In the genomic region with DNA sequence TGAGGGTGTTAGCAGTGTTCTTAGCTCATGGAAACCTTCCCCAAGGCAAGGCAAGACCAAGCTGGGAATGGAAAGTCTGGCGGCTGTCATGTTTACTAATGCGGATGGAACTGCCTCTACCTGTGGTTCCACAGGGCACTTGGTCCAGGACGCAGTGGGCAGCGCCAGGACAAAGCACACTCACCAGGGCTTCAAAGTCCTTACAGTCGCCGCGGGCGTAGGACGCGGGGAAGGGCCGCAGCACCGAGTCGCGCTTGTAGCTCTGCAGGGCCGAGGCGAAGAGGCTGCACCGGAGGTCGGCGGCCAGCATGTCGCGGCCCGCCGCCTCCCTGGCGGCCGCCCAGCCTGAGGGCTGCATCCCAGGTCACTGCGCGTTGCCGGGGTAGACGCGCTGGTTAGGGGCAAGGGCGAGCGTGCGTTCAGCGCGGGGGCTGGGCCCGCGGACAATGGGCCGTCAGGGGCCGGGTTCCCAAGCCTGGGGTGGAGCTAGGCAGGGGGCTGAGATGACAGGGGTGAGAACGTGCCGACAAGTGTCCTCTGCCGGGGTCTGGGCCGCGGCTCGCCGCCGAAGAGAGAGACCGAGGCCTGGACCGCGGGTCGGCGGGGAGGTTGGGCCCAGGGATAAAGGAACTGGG, we compare ENCODE assay signal across 1 cellular context.
TF ChIP-seq lines count a peak whose summit lies in the region.

No MANE protein-coding gene starts in this region.

TF ChIP-seq in A549, 52 proteins besides CTCF, POLR2A, EP300 and RAD21:
- TF ChIP-seq CBX2 (IDR thresholded peaks at IDR 0.05; ENCODE audit: borderline replicate concordance, low read depth): no peak
- TF ChIP-seq RNF2 (IDR thresholded peaks at IDR 0.05; ENCODE audit: borderline replicate concordance, low read depth): peak; percentile 85; the same call in 1 of the 2 replicates
- no peak for TF ChIP-seq EHF (CRISPR knock-in tag; IDR thresholded peaks at IDR 0.05)
- no peak for TF ChIP-seq FOSL2 (IDR thresholded peaks at IDR 0.05)
- TF ChIP-seq FOSL2 (CRISPR knock-in tag; IDR thresholded peaks at IDR 0.05): no peak
- TF ChIP-seq HEYL (CRISPR knock-in tag; IDR thresholded peaks at IDR 0.05): no peak
- TF ChIP-seq, protein P1, sequence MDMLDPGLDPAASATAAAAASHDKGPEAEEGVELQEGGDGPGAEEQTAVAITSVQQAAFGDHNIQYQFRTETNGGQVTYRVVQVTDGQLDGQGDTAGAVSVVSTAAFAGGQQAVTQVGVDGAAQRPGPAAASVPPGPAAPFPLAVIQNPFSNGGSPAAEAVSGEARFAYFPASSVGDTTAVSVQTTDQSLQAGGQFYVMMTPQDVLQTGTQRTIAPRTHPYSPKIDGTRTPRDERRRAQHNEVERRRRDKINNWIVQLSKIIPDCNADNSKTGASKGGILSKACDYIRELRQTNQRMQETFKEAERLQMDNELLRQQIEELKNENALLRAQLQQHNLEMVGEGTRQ (IDR thresholded peaks at IDR 0.05): no peak
- no peak for TF ChIP-seq NR3C1 (IDR thresholded peaks at IDR 0.05)
- 0 out of 2 replicates have a peak, but pooled peaks have one; percentile 36 for TF ChIP-seq MAX (IDR thresholded peaks at IDR 0.05)
- no peak for TF ChIP-seq ZNF302 (CRISPR knock-in tag; IDR thresholded peaks at IDR 0.05)
- TF ChIP-seq REST (IDR thresholded peaks at IDR 0.05): no peak
- TF ChIP-seq KDM5A (IDR thresholded peaks at IDR 0.05): no peak
- TF ChIP-seq TFCP2L1 (CRISPR knock-in tag; IDR thresholded peaks at IDR 0.05): peak; percentile 6; the same call in 1 of the 2 replicates
- no peak for TF ChIP-seq CEBPB (IDR thresholded peaks at IDR 0.05)
- no peak for TF ChIP-seq RARB (CRISPR knock-in tag; IDR thresholded peaks at IDR 0.05)
- no peak for TF ChIP-seq FOXS1 (CRISPR knock-in tag; IDR thresholded peaks at IDR 0.05)
- TF ChIP-seq MAZ (IDR thresholded peaks at IDR 0.05; ENCODE audit: borderline replicate concordance, low read depth, low read length): 0 out of 2 replicates have a peak, but pooled peaks have one; percentile 43
- no peak for TF ChIP-seq CHD4 (IDR thresholded peaks at IDR 0.05; ENCODE audit: borderline replicate concordance)
- no peak for TF ChIP-seq JUNB (IDR thresholded peaks at IDR 0.05)
- TF ChIP-seq ATOH8 (CRISPR knock-in tag; IDR thresholded peaks at IDR 0.05; ENCODE audit: low read depth): no peak
- TF ChIP-seq NPAS2 (CRISPR knock-in tag; IDR thresholded peaks at IDR 0.05; ENCODE audit: borderline replicate concordance): no peak
- TF ChIP-seq, protein P2, sequence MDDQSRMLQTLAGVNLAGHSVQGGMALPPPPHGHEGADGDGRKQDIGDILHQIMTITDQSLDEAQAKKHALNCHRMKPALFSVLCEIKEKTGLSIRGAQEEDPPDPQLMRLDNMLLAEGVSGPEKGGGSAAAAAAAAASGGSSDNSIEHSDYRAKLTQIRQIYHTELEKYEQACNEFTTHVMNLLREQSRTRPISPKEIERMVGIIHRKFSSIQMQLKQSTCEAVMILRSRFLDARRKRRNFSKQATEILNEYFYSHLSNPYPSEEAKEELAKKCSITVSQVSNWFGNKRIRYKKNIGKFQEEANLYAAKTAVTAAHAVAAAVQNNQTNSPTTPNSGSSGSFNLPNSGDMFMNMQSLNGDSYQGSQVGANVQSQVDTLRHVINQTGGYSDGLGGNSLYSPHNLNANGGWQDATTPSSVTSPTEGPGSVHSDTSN (IDR thresholded peaks at IDR 0.05): no peak
- TF ChIP-seq, protein P3, sequence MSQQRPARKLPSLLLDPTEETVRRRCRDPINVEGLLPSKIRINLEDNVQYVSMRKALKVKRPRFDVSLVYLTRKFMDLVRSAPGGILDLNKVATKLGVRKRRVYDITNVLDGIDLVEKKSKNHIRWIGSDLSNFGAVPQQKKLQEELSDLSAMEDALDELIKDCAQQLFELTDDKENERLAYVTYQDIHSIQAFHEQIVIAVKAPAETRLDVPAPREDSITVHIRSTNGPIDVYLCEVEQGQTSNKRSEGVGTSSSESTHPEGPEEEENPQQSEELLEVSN (IDR thresholded peaks at IDR 0.05; ENCODE audit: borderline replicate concordance, low read depth): no peak
- TF ChIP-seq TP53 (CRISPR knock-in tag; IDR thresholded peaks at IDR 0.05): no peak
- TF ChIP-seq, protein P4, sequence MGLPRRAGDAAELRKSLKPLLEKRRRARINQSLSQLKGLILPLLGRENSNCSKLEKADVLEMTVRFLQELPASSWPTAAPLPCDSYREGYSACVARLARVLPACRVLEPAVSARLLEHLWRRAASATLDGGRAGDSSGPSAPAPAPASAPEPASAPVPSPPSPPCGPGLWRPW (IDR thresholded peaks at IDR 0.05): no peak
- TF ChIP-seq PHF8 (IDR thresholded peaks at IDR 0.05; ENCODE audit: borderline replicate concordance, low read depth): peak; percentile 95
- TF ChIP-seq RFX5 (IDR thresholded peaks at IDR 0.05): 0 out of 2 replicates have a peak, but pooled peaks have one; percentile 29
- no peak for TF ChIP-seq GATA3 (IDR thresholded peaks at IDR 0.05; ENCODE audit: borderline replicate concordance)
- TF ChIP-seq FOSB (CRISPR knock-in tag; IDR thresholded peaks at IDR 0.05): no peak
- TF ChIP-seq, protein P5, sequence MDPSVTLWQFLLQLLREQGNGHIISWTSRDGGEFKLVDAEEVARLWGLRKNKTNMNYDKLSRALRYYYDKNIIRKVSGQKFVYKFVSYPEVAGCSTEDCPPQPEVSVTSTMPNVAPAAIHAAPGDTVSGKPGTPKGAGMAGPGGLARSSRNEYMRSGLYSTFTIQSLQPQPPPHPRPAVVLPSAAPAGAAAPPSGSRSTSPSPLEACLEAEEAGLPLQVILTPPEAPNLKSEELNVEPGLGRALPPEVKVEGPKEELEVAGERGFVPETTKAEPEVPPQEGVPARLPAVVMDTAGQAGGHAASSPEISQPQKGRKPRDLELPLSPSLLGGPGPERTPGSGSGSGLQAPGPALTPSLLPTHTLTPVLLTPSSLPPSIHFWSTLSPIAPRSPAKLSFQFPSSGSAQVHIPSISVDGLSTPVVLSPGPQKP (IDR thresholded peaks at IDR 0.05; ENCODE audit: low read depth, low read length): no peak
- TF ChIP-seq, protein P6, sequence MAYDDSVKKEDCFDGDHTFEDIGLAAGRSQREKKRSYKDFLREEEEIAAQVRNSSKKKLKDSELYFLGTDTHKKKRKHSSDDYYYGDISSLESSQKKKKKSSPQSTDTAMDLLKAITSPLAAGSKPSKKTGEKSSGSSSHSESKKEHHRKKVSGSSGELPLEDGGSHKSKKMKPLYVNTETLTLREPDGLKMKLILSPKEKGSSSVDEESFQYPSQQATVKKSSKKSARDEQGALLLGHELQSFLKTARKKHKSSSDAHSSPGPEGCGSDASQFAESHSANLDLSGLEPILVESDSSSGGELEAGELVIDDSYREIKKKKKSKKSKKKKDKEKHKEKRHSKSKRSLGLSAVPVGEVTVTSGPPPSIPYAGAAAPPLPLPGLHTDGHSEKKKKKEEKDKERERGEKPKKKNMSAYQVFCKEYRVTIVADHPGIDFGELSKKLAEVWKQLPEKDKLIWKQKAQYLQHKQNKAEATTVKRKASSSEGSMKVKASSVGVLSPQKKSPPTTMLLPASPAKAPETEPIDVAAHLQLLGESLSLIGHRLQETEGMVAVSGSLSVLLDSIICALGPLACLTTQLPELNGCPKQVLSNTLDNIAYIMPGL (CRISPR knock-in tag; IDR thresholded peaks at IDR 0.05; ENCODE audit: borderline replicate concordance): no peak
- TF ChIP-seq BHLHE40 (IDR thresholded peaks at IDR 0.05; ENCODE audit: low read depth, low read length): no peak
- TF ChIP-seq EHMT2 (IDR thresholded peaks at IDR 0.05; ENCODE audit: low read depth): no peak
- no peak for TF ChIP-seq SREBF2 (IDR thresholded peaks at IDR 0.05)
- no peak for TF ChIP-seq RCOR1 (IDR thresholded peaks at IDR 0.05; ENCODE audit: low read depth, low read length)
- no peak; the same call in 2 of the 3 replicates for TF ChIP-seq SMC3 (IDR thresholded peaks at IDR 0.05)
TF ChIP-seq in A549: peak in this region for 6.
